Comparison of ENCODE assay signal across 8 cellular contexts in genomic region chr18:69636529-69637301, GRCh38.
DNase-seq lines count a peak whose midpoint lies in the region; ATAC-seq and TF ChIP-seq lines count a peak whose summit lies in the region.

No MANE protein-coding gene starts in this region.

- H3K4me1 Mint-ChIP-seq in CD4-positive, alpha-beta memory T cell, result peaks cover 0 to 5% (median 2%) of the 10 kb centered on the region in 4 donors
- no peaks in the 10 kb centered on the region for H3K4me1 Mint-ChIP-seq in endothelial cell (ENCODE audit: unreplicated experiment)

- no peaks in the 10 kb centered on the region for H4K20me1 ChIP-seq in mammary epithelial cell (ENCODE audit: insufficient read depth, low read length)

- H3K36me3 Mint-ChIP-seq in CD4-positive, alpha-beta memory T cell, result no peaks in the 10 kb centered on the region
- no peaks in the 10 kb centered on the region for H3K36me3 Mint-ChIP-seq in endothelial cell (ENCODE audit: low read depth, unreplicated experiment)

- in situ Hi-C loops in mammary epithelial cell (cut with MboI; ENCODE audit: low sequenced_read_pairs in 2 of 2), result no loop called here

- peaks cover 3 to 4% of the 10 kb centered on the region in 2 donors for H3K27me3 Mint-ChIP-seq in CD4-positive, alpha-beta memory T cell
- no peaks in the 10 kb centered on the region for H3K27me3 Mint-ChIP-seq in endothelial cell (ENCODE audit: unreplicated experiment)

- H2AFZ ChIP-seq in mammary epithelial cell (ENCODE audit: low read depth, low read length), result no peak overlapping the region

- TF ChIP-seq CTCF in endothelial cell (IDR thresholded peaks at IDR 0.05; ENCODE audit: unreplicated experiment) (no peak), mammary epithelial cell (conservative IDR thresholded peaks at IDR 0.05 in 1 of 2, IDR thresholded peaks at IDR 0.05 in 1 of 2; ENCODE audit: extremely low read depth in 1 of 2, insufficient read depth in 1 of 2, low read depth in 1 of 2, low read length in 2 of 2) (peak in 1 of 2 donors; percentile 33)

- no peaks in the 10 kb centered on the region for H3K79me2 ChIP-seq in mammary epithelial cell (ENCODE audit: insufficient read depth, low read length)

- H3K27ac Mint-ChIP-seq in CD4-positive, alpha-beta memory T cell, result no peak overlapping the region
- no peak overlapping the region for H3K27ac Mint-ChIP-seq in endothelial cell (ENCODE audit: unreplicated experiment)

- BruUV-seq in mammary epithelial cell (replicated peaks; lab: Mats Ljungman, UMichigan), result no TSS peak

- H3K4me2 ChIP-seq in mammary epithelial cell (ENCODE audit: insufficient read depth, low read depth, low read length), result no peak overlapping the region

- intact Hi-C loops in CD4-positive, alpha-beta memory T cell (cut with micrococcal nuclease), result loop anchor here (1.0 to 5.0 kb wide), 3 partner anchors 322 to 450 kb away; no protein-coding TSS in a partner anchor
- intact Hi-C loops in mammary epithelial cell (cut with micrococcal nuclease), result no loop called here

- dilution Hi-C loops in mammary epithelial cell (cut with HindIII; ENCODE audit: low sequenced_read_pairs), result no loop called here

- H3K9ac ChIP-seq in mammary epithelial cell (ENCODE audit: insufficient read depth, low read length), result no peak overlapping the region

- H3K36me3 ChIP-seq in CD4-positive, alpha-beta memory T cell (ENCODE audit: insufficient read depth, low read length), result no peaks in the 10 kb centered on the region
- no peaks in the 10 kb centered on the region for H3K36me3 ChIP-seq in mammary epithelial cell (ENCODE audit: insufficient read depth, low read length)

- H3K4me1 ChIP-seq in CD4-positive, alpha-beta memory T cell (ENCODE audit: insufficient read depth, low read length), result no peaks in the 10 kb centered on the region
- no peaks in the 10 kb centered on the region for H3K4me1 ChIP-seq in mammary epithelial cell (ENCODE audit: insufficient read depth, low read length)

- POLR2A ChIA-PET in CD4-positive, alpha-beta memory T cell (lab: Charles Lee; ENCODE audit: partially characterized antibody), result no interaction called here

- H3K27ac ChIP-seq in CD4-positive, alpha-beta memory T cell (ENCODE audit: low read depth, low read length), result no peak overlapping the region
- H3K27ac ChIP-seq in mammary epithelial cell (ENCODE audit: insufficient read depth, low read depth, low read length), result no peak overlapping the region

- WGBS in mammary epithelial cell (ENCODE audit: low coverage, missing lambda C conversion rate), result 55% methylated on average over 6 of the region's 6 CpGs

- H3K4me3 ChIP-seq in CD4-positive, alpha-beta memory T cell (ENCODE audit: low read length in 2 of 2), result no peak overlapping the region
- H3K4me3 ChIP-seq in Jurkat, Clone E6-1 (ENCODE audit: low read length), result no peak overlapping the region
- no peak overlapping the region for H3K4me3 ChIP-seq in mammary epithelial cell (replicated peaks in 1 of 3; ENCODE audit: insufficient read depth in 1 of 3, low read depth in 2 of 3, low read length in 3 of 3)

- H3K27me3 ChIP-seq in CD4-positive, alpha-beta memory T cell (ENCODE audit: insufficient read depth, low read length), result peaks cover under 1% of the 10 kb centered on the region
- H3K27me3 ChIP-seq in mammary epithelial cell (ENCODE audit: insufficient read depth, low read length), result no peaks in the 10 kb centered on the region

- no peaks in the 10 kb centered on the region for H3K9me3 ChIP-seq in CD4-positive, alpha-beta memory T cell (ENCODE audit: control insufficient read depth in 1 of 2, low read length in 2 of 2)
- H3K9me3 ChIP-seq in mammary epithelial cell (replicated peaks; ENCODE audit: insufficient read depth, low read length), result no peaks in the 10 kb centered on the region

- ATAC-seq in GM19035 (IDR thresholded peaks at IDR 0.05; ENCODE audit: unreplicated experiment), result peak; percentile 61

- CTCF ChIA-PET in CD4-positive, alpha-beta memory T cell (lab: Charles Lee; ENCODE audit: partially characterized antibody), result interaction anchor here (0.7 to 2.3 kb wide), 6 partner anchors 323 to 449 kb away, joined by 3 to 17 read pairs (median 4); no protein-coding TSS in a partner anchor
- CTCF ChIA-PET in mammary epithelial cell (lab: Charles Lee; ENCODE audit: low non-redundant PET), result no interaction called here

- no peaks in the 10 kb centered on the region for H3K9me3 Mint-ChIP-seq in CD4-positive, alpha-beta memory T cell
- H3K9me3 Mint-ChIP-seq in endothelial cell (ENCODE audit: unreplicated experiment), result no peaks in the 10 kb centered on the region

- peak in 4 of 5 donors; percentile 12 to 24 (median 20) for DNase-seq in CD4-positive, alpha-beta memory T cell
- DNase-seq in Jurkat, Clone E6-1 (ENCODE audit: low read depth, low spot score), result peak; percentile 20
- DNase-seq in endothelial cell (ENCODE audit: low spot score) (peak; percentile 16), DMS79 treated with DMSO at 0.1 percent for 48 hours (lab: John Stamatoyannopoulos, UW) (no peak), mammary epithelial cell (no peak), EL (no peak), HuH-7 (ENCODE audit: low spot score) (no peak)

- H3K4me3 Mint-ChIP-seq in CD4-positive, alpha-beta memory T cell, result no peak overlapping the region
- H3K4me3 Mint-ChIP-seq in endothelial cell (ENCODE audit: unreplicated experiment), result no peak overlapping the region

Comparison
In these comparisons a context has a peak if more than half of its experiments do, and no peak if none do; other contexts are left out.
1. DNase-seq: peak in CD4-positive, alpha-beta memory T cell (4 of 5), Jurkat, Clone E6-1 (single experiment) and endothelial cell (single experiment); none in DMS79 treated with DMSO at 0.1 percent for 48 hours (single experiment), mammary epithelial cell (single experiment), EL (single experiment) and HuH-7 (single experiment).